Comparison of ENCODE assay signal across 10 cellular contexts in the genomic region with DNA sequence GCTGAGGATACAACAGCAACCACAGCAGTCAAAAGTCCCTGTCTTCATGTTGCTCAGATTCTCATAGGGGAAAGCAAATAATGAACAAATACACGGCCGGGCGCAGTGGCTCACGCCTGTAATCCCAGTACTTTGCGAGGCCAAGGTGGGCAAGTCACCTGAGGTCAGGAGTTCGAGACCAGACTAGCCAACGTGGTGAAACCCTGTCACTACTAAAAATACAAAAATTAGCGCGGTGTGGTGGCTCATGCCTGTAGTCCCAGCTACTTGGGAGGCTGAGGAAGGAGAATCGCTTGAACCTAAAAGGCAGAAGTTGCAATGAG. TPM values are rescaled to one million over a fixed set of nuclear protein-coding genes. Genes with fewer than 3 reads are reported as not detected.
DNase-seq lines count a peak whose midpoint lies in the region; ATAC-seq and TF ChIP-seq lines count a peak whose summit lies in the region.
"Not testable (repeated sequence)": the region's sequence is repeated elsewhere in the genome, so short reads cannot be mapped to it uniquely, and the experiment has no call there.
"Had no signal": no experiment of that assay in that cellular context is flagged by ENCODE, and none has a peak within 500 bp of the region (broad histone marks: within the 10 kb centered on the region; RNA-seq: fewer than 3 reads in every experiment).

No MANE protein-coding gene starts in this region.

- not testable (repeated sequence) for H3K27ac ChIP-seq in H9 (ENCODE audit: insufficient read length, low read depth, low read length); right cardiac atrium (ENCODE audit: low read length)
- peak overlapping the region; percentile 80 to 92 (median 88) for H3K27ac ChIP-seq in Peyer's patch

- not testable (repeated sequence) for H4K91ac ChIP-seq in H9 (ENCODE audit: insufficient read length, low read depth, low read length)

- H3T11ph ChIP-seq in H9 (ENCODE audit: low read length), result not testable (repeated sequence)

- H2BK20ac ChIP-seq in H9 (ENCODE audit: low read depth, low read length, poor library complexity, severe bottlenecking), result not testable (repeated sequence)

- not testable (repeated sequence) for H3K4me2 ChIP-seq in H9 (ENCODE audit: insufficient read depth, insufficient read length, low read length)

- H4K5ac ChIP-seq in H9 (ENCODE audit: insufficient read length, low read depth, low read length), result not testable (repeated sequence)

- not testable (repeated sequence) for H3K79me2 ChIP-seq in H9 (ENCODE audit: insufficient read depth, low read length)

- not testable (repeated sequence) for H3K23me2 ChIP-seq in H9 (ENCODE audit: insufficient read length, low read depth, low read length, poor library complexity, severe bottlenecking)

- not testable (repeated sequence) for H2BK120ac ChIP-seq in H9 (ENCODE audit: low read depth, low read length, poor library complexity, severe bottlenecking)

- not testable (repeated sequence) for H3K4me1 ChIP-seq in H9 (ENCODE audit: insufficient read depth, low read length); Peyer's patch; right cardiac atrium (ENCODE audit: control insufficient read depth, insufficient read depth, low read length)

- H2AK5ac ChIP-seq in H9 (ENCODE audit: insufficient read length, low read length), result not testable (repeated sequence)

- not testable (repeated sequence) for H2BK15ac ChIP-seq in H9 (ENCODE audit: low read depth, low read length)

- DNase-seq in H9; Peyer's patch; activated T-cell treated with anti-CD3 and anti-CD28 coated beads, Interleukin-2, amount 50 U/mL, for 24 hours; choroid plexus epithelial cell (ENCODE audit: low read depth); right cardiac atrium; nephron progenitor cell; stimulated activated effector memory CD8-positive, alpha-beta T cell treated with anti-CD3 and anti-CD28 coated beads, Interleukin-12 subunit alpha, Interleukin-12 subunit beta, amount 100 ng/mL, for 72 hours (ENCODE audit: low spot score in 2 of 2): not testable (repeated sequence)

- H4K20me1 ChIP-seq in H9 (ENCODE audit: control insufficient read depth, insufficient read depth, insufficient read length), result not testable (repeated sequence)

- no CpG with 5 or more reads among the region's 10 CpGs for WGBS in H9 (ENCODE audit: extremely low coverage, insufficient read length, low lambda C conversion rate)
- 32% methylated on average over 10 of the region's 10 CpGs for WGBS in right cardiac atrium

- H3K27me3 Mint-ChIP-seq in H9 (ENCODE audit: low read depth); activated T-cell treated with anti-CD3 and anti-CD28 coated beads, Interleukin-2, amount 50 U/mL, for 24 hours: not testable (repeated sequence)
- H3K27me3 Mint-ChIP-seq in nephron progenitor cell (ENCODE audit: low read depth, poor library complexity), result peaks cover 26% of the 10 kb centered on the region

- H3K9ac ChIP-seq in H9 (ENCODE audit: extremely low read depth, insufficient read length, low read length), result not testable (repeated sequence)

- H3K23ac ChIP-seq in H9 (ENCODE audit: insufficient read length, low read depth, low read length), result not testable (repeated sequence)

- H3K18ac ChIP-seq in H9 (ENCODE audit: insufficient read length, low read depth, low read length), result not testable (repeated sequence)

- TF ChIP-seq POLR2A in Peyer's patch (IDR thresholded peaks at IDR 0.05), result not testable (repeated sequence)

- H3K36me3 Mint-ChIP-seq in H9 (ENCODE audit: insufficient read depth in 1 of 3, low read depth in 3 of 3); activated T-cell treated with anti-CD3 and anti-CD28 coated beads, Interleukin-2, amount 50 U/mL, for 24 hours (ENCODE audit: low read depth); nephron progenitor cell (ENCODE audit: low read depth); stimulated activated effector memory CD8-positive, alpha-beta T cell treated with anti-CD3 and anti-CD28 coated beads, Interleukin-12 subunit alpha, Interleukin-12 subunit beta, amount 100 ng/mL, for 72 hours: not testable (repeated sequence)

- not testable (repeated sequence) for H3K27ac Mint-ChIP-seq in H9, nephron progenitor cell
- peak overlapping the region; percentile 92 for H3K27ac Mint-ChIP-seq in activated T-cell treated with anti-CD3 and anti-CD28 coated beads, Interleukin-2, amount 50 U/mL, for 24 hours
- H3K27ac Mint-ChIP-seq in stimulated activated effector memory CD8-positive, alpha-beta T cell treated with anti-CD3 and anti-CD28 coated beads, Interleukin-12 subunit alpha, Interleukin-12 subunit beta, amount 100 ng/mL, for 72 hours, result peak overlapping the region; percentile 91

- not testable (repeated sequence) for H3K56ac ChIP-seq in H9 (ENCODE audit: insufficient read length, low read depth, low read length)

- TF ChIP-seq CTCF in H9 (conservative IDR thresholded peaks at IDR 0.05); Peyer's patch (IDR thresholded peaks at IDR 0.05); choroid plexus epithelial cell (conservative IDR thresholded peaks at IDR 0.05; ENCODE audit: low read depth, low read length); nephron progenitor cell (IDR thresholded peaks at IDR 0.05): not testable (repeated sequence)

- not testable (repeated sequence) for H3K14ac ChIP-seq in H9 (ENCODE audit: insufficient read depth, low read length)

- not testable (repeated sequence) for H3K27me3 ChIP-seq in H9 (ENCODE audit: insufficient read depth, low read length); Peyer's patch; right cardiac atrium (ENCODE audit: control insufficient read depth, insufficient read depth)

- intact Hi-C loops in right cardiac atrium (cut with DNase I), result not testable (repeated sequence)

- not testable (repeated sequence) for ATAC-seq in right cardiac atrium; stimulated activated effector memory CD8-positive, alpha-beta T cell treated with anti-CD3 and anti-CD28 coated beads, Interleukin-12 subunit alpha, Interleukin-12 subunit beta, amount 100 ng/mL, for 72 hours

- not testable (repeated sequence) for H3K36me3 ChIP-seq in Peyer's patch

- H2BK5ac ChIP-seq in H9 (ENCODE audit: insufficient read length, low read length), result not testable (repeated sequence)

- not testable (repeated sequence) for H3K9me3 ChIP-seq in H9 (ENCODE audit: control insufficient read depth, low read depth, low read length); Peyer's patch; right cardiac atrium (ENCODE audit: control insufficient read depth, low read length)

- H4K8ac ChIP-seq in H9 (replicated peaks; ENCODE audit: insufficient read length, low read depth, low read length), result not testable (repeated sequence)

- H3K4me1 Mint-ChIP-seq in H9, result peaks cover 14 to 22% of the 10 kb centered on the region in 2 experiments
- peaks cover 13% of the 10 kb centered on the region for H3K4me1 Mint-ChIP-seq in activated T-cell treated with anti-CD3 and anti-CD28 coated beads, Interleukin-2, amount 50 U/mL, for 24 hours (ENCODE audit: low read depth)
- H3K4me1 Mint-ChIP-seq in nephron progenitor cell; stimulated activated effector memory CD8-positive, alpha-beta T cell treated with anti-CD3 and anti-CD28 coated beads, Interleukin-12 subunit alpha, Interleukin-12 subunit beta, amount 100 ng/mL, for 72 hours: not testable (repeated sequence)

- H2BK12ac ChIP-seq in H9 (ENCODE audit: insufficient read length, low read depth, low read length), result not testable (repeated sequence)

- H2AFZ ChIP-seq in H9 (ENCODE audit: low read length), result not testable (repeated sequence)

- H3K4me3 Mint-ChIP-seq in H9 (peak overlapping the region; percentile 59 to 73; a peak in 4 of 5 replicates), nephron progenitor cell (peak overlapping the region; percentile 74)
- peak overlapping the region; percentile 76 for H3K4me3 Mint-ChIP-seq in activated T-cell treated with anti-CD3 and anti-CD28 coated beads, Interleukin-2, amount 50 U/mL, for 24 hours
- H3K4me3 Mint-ChIP-seq in stimulated activated effector memory CD8-positive, alpha-beta T cell treated with anti-CD3 and anti-CD28 coated beads, Interleukin-12 subunit alpha, Interleukin-12 subunit beta, amount 100 ng/mL, for 72 hours, result peak overlapping the region; percentile 78

- H3K4me3 ChIP-seq in Peyer's patch (peak overlapping the region; percentile 52 to 68 (median 56)), choroid plexus epithelial cell (ENCODE audit: low read depth, low read length) (peak overlapping the region; percentile 42), right cardiac atrium (ENCODE audit: low read length) (peak overlapping the region; percentile 25)

- not testable (repeated sequence) for H3K79me1 ChIP-seq in H9 (ENCODE audit: insufficient read depth, low read depth, low read length, poor library complexity, severe bottlenecking)

- not testable (repeated sequence) for H3K9me3 Mint-ChIP-seq in H9; activated T-cell treated with anti-CD3 and anti-CD28 coated beads, Interleukin-2, amount 50 U/mL, for 24 hours; nephron progenitor cell; stimulated activated effector memory CD8-positive, alpha-beta T cell treated with anti-CD3 and anti-CD28 coated beads, Interleukin-12 subunit alpha, Interleukin-12 subunit beta, amount 100 ng/mL, for 72 hours

- not testable (repeated sequence) for H3K4ac ChIP-seq in H9 (ENCODE audit: low read depth, low read length)

RNA-seq across cellular contexts. Expression of gene RHD, which starts 4.2 kb away (rescaled TPM):
- 1.3 and 1.6 TPM in 2 replicates for total RNA-seq in H9 (2021)
- total RNA-seq in Peyer's patch, result not detected
- under 1 TPM in 3 of 4 donors, not detected in 1; 0.18 to 0.37 (median 0.37) TPM for total RNA-seq in right cardiac atrium
- polyA plus RNA-seq in right cardiac atrium, result 0.16 TPM
- total RNA-seq: ascending aorta, myocyte, RPMI7951 had no signal

RNA-seq across cellular contexts. Expression of gene RSRP1, which starts 20.9 kb away (rescaled TPM):
- 51.9 and 55.1 TPM in 2 replicates for total RNA-seq in H9 (2021)
- 100 to 1,000 TPM; 229 to 358 (median 274) TPM for total RNA-seq in Peyer's patch
- total RNA-seq in right cardiac atrium, result 10 to 100 TPM; 43.6 to 65.0 (median 54.9) TPM
- polyA plus RNA-seq in right cardiac atrium, result 63.6 TPM

RNA-seq across cellular contexts. Expression of gene SYF2, which starts 35.8 kb away (rescaled TPM):
- total RNA-seq in H9 (2021) (34.4 and 36.5 TPM in 2 replicates), Peyer's patch (10 to 100 TPM; 24.8 to 45.7 (median 30.9) TPM), right cardiac atrium (10 to 100 TPM; 29.7 to 40.5 (median 39.8) TPM)
- polyA plus RNA-seq in right cardiac atrium, result 63.2 TPM
